In genomic region chr12:79023261-79023660, GRCh38 we compare ENCODE assay signal across 27 cellular contexts.
"Had no signal": no experiment of that assay in that cellular context is flagged by ENCODE, and none has a peak within 500 bp of the region (broad histone marks: within the 10 kb centered on the region; RNA-seq: fewer than 3 reads in every experiment).

No MANE protein-coding gene starts in this region.

- H3K4me1 ChIP-seq: colonic mucosa, left lung, pancreas, prostate gland, sigmoid colon, suprapubic skin, tibial artery had no signal

- H3K27ac Mint-ChIP-seq: activated B cell treated with CpG ODN at 0.5 μM for 24 hours; activated CD4-positive, alpha-beta T cell treated with anti-CD3 and anti-CD28 coated beads for 36 hours; activated CD8-positive, alpha-beta memory T cell treated with anti-CD3 and anti-CD28 coated beads, Interleukin-2, amount 10 ng/mL, durations not matched to agents 7 days and 5 days; activated CD8-positive, alpha-beta T cell treated with anti-CD3 and anti-CD28 coated beads, Interleukin-2, amount 10 ng/mL, durations not matched to agents 7 days and 5 days; activated naive CD4-positive, alpha-beta T cell treated with anti-CD3 and anti-CD28 coated beads, Interleukin-2, amount 50 U/mL, for 24 hours; activated naive CD8-positive, alpha-beta T cell treated with anti-CD3 and anti-CD28 coated beads, Interleukin-2, amount 50 U/mL, for 24 hours; activated T-helper 2 cell treated with anti-CD3 and anti-CD28 coated beads, Interferon-gamma antibody, Interleukin-2, Interleukin-4, amounts not matched to agents 10 μg/mL and 5 μg/mL and 100 μg/mL, durations not matched to agents 14 hours and 24 hours and 36 hours; T-helper 2 cell treated with Interferon-gamma antibody and Interleukin-4, amounts not matched to agents 5 μg/mL and 100 μg/mL, for 36 hours had no signal

- H3K9me3 ChIP-seq: colonic mucosa, left lung, pancreas, prostate gland, sigmoid colon, suprapubic skin, tibial artery had no signal

- DNase-seq: activated B cell treated with CpG ODN at 0.5 μM for 24 hours; activated CD4-positive, alpha-beta T cell treated with anti-CD3 and anti-CD28 coated beads for 36 hours; activated CD8-positive, alpha-beta memory T cell treated with anti-CD3 and anti-CD28 coated beads, Interleukin-2, amount 10 ng/mL, durations not matched to agents 7 days and 5 days; activated CD8-positive, alpha-beta T cell treated with anti-CD3 and anti-CD28 coated beads, Interleukin-2, amount 10 ng/mL, durations not matched to agents 7 days and 5 days; activated naive CD8-positive, alpha-beta T cell treated with anti-CD3 and anti-CD28 coated beads, Interleukin-2, amount 50 U/mL, for 24 hours; activated T-cell treated with anti-CD3 and anti-CD28 coated beads, Interleukin-2, amount 50 U/mL, for 48 hours; amygdala; colonic mucosa; effector CD8-positive, alpha-beta T cell; erythroblast; foreskin melanocyte; kidney glomerular epithelial cell; left lung; pancreas; retina; sigmoid colon; stimulated activated CD4-positive, alpha-beta T cell treated with anti-CD3 and anti-CD28 coated beads, Interleukin-15, amount 100 ng/mL, for 24 hours; stimulated activated CD4-positive, alpha-beta T cell treated with anti-CD3 and anti-CD28 coated beads, Interleukin-2, amount 100 ng/mL, for 24 hours; stimulated activated naive CD4-positive, alpha-beta T cell; T-helper 1 cell; tibial artery had no signal

- H3K27ac ChIP-seq: colonic mucosa, left lung, pancreas, prostate gland, sigmoid colon, suprapubic skin, tibial artery had no signal

- H3K4me3 Mint-ChIP-seq: activated B cell treated with CpG ODN at 0.5 μM for 24 hours; activated CD4-positive, alpha-beta T cell treated with anti-CD3 and anti-CD28 coated beads for 36 hours; activated CD8-positive, alpha-beta memory T cell treated with anti-CD3 and anti-CD28 coated beads, Interleukin-2, amount 10 ng/mL, durations not matched to agents 7 days and 5 days; activated CD8-positive, alpha-beta T cell treated with anti-CD3 and anti-CD28 coated beads, Interleukin-2, amount 10 ng/mL, durations not matched to agents 7 days and 5 days; activated naive CD4-positive, alpha-beta T cell treated with anti-CD3 and anti-CD28 coated beads, Interleukin-2, amount 50 U/mL, for 24 hours; activated naive CD8-positive, alpha-beta T cell treated with anti-CD3 and anti-CD28 coated beads, Interleukin-2, amount 50 U/mL, for 24 hours; T-helper 2 cell treated with Interferon-gamma antibody and Interleukin-4, amounts not matched to agents 5 μg/mL and 100 μg/mL, for 36 hours had no signal

- H3K36me3 Mint-ChIP-seq: activated CD8-positive, alpha-beta memory T cell treated with anti-CD3 and anti-CD28 coated beads, Interleukin-2, amount 10 ng/mL, durations not matched to agents 7 days and 5 days; activated naive CD4-positive, alpha-beta T cell treated with anti-CD3 and anti-CD28 coated beads, Interleukin-2, amount 50 U/mL, for 24 hours had no signal

- ATAC-seq: activated CD4-positive, alpha-beta T cell treated with anti-CD3 and anti-CD28 coated beads for 36 hours; activated CD8-positive, alpha-beta memory T cell treated with anti-CD3 and anti-CD28 coated beads, Interleukin-2, amount 10 ng/mL, durations not matched to agents 7 days and 5 days; activated CD8-positive, alpha-beta T cell treated with anti-CD3 and anti-CD28 coated beads, Interleukin-2, amount 10 ng/mL, durations not matched to agents 7 days and 5 days; activated naive CD8-positive, alpha-beta T cell treated with anti-CD3 and anti-CD28 coated beads, Interleukin-2, amount 50 U/mL, for 24 hours; left lung; pancreas had no signal

- H3K4me1 Mint-ChIP-seq: activated B cell treated with CpG ODN at 0.5 μM for 24 hours; activated CD4-positive, alpha-beta T cell treated with anti-CD3 and anti-CD28 coated beads for 36 hours; activated CD8-positive, alpha-beta memory T cell treated with anti-CD3 and anti-CD28 coated beads, Interleukin-2, amount 10 ng/mL, durations not matched to agents 7 days and 5 days; activated naive CD4-positive, alpha-beta T cell treated with anti-CD3 and anti-CD28 coated beads, Interleukin-2, amount 50 U/mL, for 24 hours; activated naive CD8-positive, alpha-beta T cell treated with anti-CD3 and anti-CD28 coated beads, Interleukin-2, amount 50 U/mL, for 24 hours had no signal

- H3K27me3 Mint-ChIP-seq: activated B cell treated with CpG ODN at 0.5 μM for 24 hours; activated CD4-positive, alpha-beta T cell treated with anti-CD3 and anti-CD28 coated beads for 36 hours; activated CD8-positive, alpha-beta memory T cell treated with anti-CD3 and anti-CD28 coated beads, Interleukin-2, amount 10 ng/mL, durations not matched to agents 7 days and 5 days; activated naive CD4-positive, alpha-beta T cell treated with anti-CD3 and anti-CD28 coated beads, Interleukin-2, amount 50 U/mL, for 24 hours; activated naive CD8-positive, alpha-beta T cell treated with anti-CD3 and anti-CD28 coated beads, Interleukin-2, amount 50 U/mL, for 24 hours had no signal

- H3K9me3 Mint-ChIP-seq: activated B cell treated with CpG ODN at 0.5 μM for 24 hours; activated naive CD4-positive, alpha-beta T cell treated with anti-CD3 and anti-CD28 coated beads, Interleukin-2, amount 50 U/mL, for 24 hours; activated naive CD8-positive, alpha-beta T cell treated with anti-CD3 and anti-CD28 coated beads, Interleukin-2, amount 50 U/mL, for 24 hours; activated T-helper 2 cell treated with anti-CD3 and anti-CD28 coated beads, Interferon-gamma antibody, Interleukin-2, Interleukin-4, amounts not matched to agents 10 μg/mL and 5 μg/mL and 100 μg/mL, durations not matched to agents 14 hours and 24 hours and 36 hours; T-helper 2 cell treated with Interferon-gamma antibody and Interleukin-4, amounts not matched to agents 5 μg/mL and 100 μg/mL, for 36 hours had no signal

- H3K36me3 ChIP-seq: colonic mucosa, left lung, pancreas, prostate gland, sigmoid colon, suprapubic skin, tibial artery had no signal

- H3K27me3 ChIP-seq: colonic mucosa, left lung, pancreas, sigmoid colon, suprapubic skin, tibial artery had no signal

- H3K4me3 ChIP-seq: colonic mucosa, left lung, lung, pancreas, prostate gland, sigmoid colon, suprapubic skin, tibial artery had no signal
